Comparison of ENCODE assay signal across 8 cellular contexts in the genomic region with DNA sequence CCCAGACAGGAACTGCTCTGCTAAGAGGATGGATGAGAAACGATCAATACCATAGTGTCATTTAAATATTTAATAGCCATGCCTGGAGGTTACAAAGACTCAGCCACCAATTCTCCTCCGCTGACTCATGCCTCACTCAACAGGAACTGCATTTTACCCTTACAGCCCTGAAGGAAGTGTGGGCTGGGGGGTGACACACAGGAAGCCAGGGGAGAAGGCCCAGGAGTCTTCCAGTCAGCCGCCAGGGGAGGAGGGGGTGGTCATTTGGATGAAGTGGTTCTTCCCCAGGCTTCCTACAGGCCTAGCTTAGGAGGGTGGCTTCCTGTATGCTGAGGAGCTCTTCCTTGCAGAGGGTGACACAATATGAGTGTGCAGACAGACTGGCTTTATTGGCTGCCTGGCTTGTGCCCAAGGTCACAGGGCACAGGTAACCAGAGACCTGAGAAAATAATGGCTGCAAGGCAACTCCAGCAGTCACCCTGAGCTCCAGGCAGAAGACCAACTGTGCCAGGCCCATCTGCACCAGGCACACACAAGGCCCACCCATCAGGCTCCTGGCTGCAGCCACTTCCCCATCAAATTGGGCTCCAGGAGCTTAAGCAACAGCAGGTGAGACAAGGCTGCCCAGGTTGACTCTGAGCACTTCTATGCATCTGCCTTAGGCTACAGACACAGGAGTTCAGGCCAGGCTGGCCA. TPM values are rescaled to one million over a fixed set of nuclear protein-coding genes. Genes with fewer than 3 reads are reported as not detected.
DNase-seq lines count a peak whose midpoint lies in the region; ATAC-seq and TF ChIP-seq lines count a peak whose summit lies in the region.

No MANE protein-coding gene starts in this region.

- H2BK5ac ChIP-seq in trophoblast cell (ENCODE audit: low read depth, low read length, poor library complexity), result peak overlapping the region; percentile 85

- H3K27ac Mint-ChIP-seq in activated T-helper 17 cell treated with anti-CD3 and anti-CD28 coated beads, Interleukin-2, amount 50 U/mL, for 72 hours, result peak overlapping the region; percentile 92

- H3K9ac ChIP-seq in GM23248 (peak overlapping the region; percentile 71), trophoblast cell (ENCODE audit: low read length) (no peak overlapping the region)

- no peak for TF ChIP-seq POLR2A in Peyer's patch (IDR thresholded peaks at IDR 0.05)

- peaks cover 90% of the 10 kb centered on the region for H3F3A ChIP-seq in GM23248 (ENCODE audit: insufficient read depth)

- H2BK120ac ChIP-seq in trophoblast cell (ENCODE audit: insufficient read depth, low read length, poor library complexity), result peak overlapping the region; percentile 72

- H3K9me3 Mint-ChIP-seq in activated T-helper 17 cell treated with anti-CD3 and anti-CD28 coated beads, Interleukin-2, amount 50 U/mL, for 72 hours, result no peaks in the 10 kb centered on the region

- peak overlapping the region; percentile 98 for H3K27ac ChIP-seq in GM23248
- H3K27ac ChIP-seq in Peyer's patch, result peak overlapping the region; percentile 50 to 86 (median 78)
- peak overlapping the region; percentile 100 for H3K27ac ChIP-seq in trophoblast cell (ENCODE audit: low read depth, low read length)

- H4K8ac ChIP-seq in trophoblast cell (ENCODE audit: low read depth, low read length), result peak overlapping the region; percentile 59

- no peaks in the 10 kb centered on the region for H4K20me1 ChIP-seq in GM23248 (ENCODE audit: insufficient read depth)

- H3K36me3 Mint-ChIP-seq in activated T-helper 17 cell treated with anti-CD3 and anti-CD28 coated beads, Interleukin-2, amount 50 U/mL, for 72 hours (ENCODE audit: low read depth), result no peaks in the 10 kb centered on the region

- H3K36me3 ChIP-seq in GM23248 (ENCODE audit: low read depth) (no peaks in the 10 kb centered on the region), Peyer's patch (no peaks in the 10 kb centered on the region), trophoblast cell (ENCODE audit: control insufficient read depth in 1 of 2, insufficient read depth in 2 of 2, low read length in 2 of 2) (peaks cover 5 to 6% of the 10 kb centered on the region in 2 experiments)

- H3K14ac ChIP-seq in trophoblast cell (ENCODE audit: low read length), result peak overlapping the region; percentile 65

- H3K18ac ChIP-seq in trophoblast cell (ENCODE audit: low read length), result peak overlapping the region; percentile 58

- no peak overlapping the region for H4K12ac ChIP-seq in trophoblast cell (ENCODE audit: low read depth, low read length)

- DNase-seq in GM23248, result peak; percentile 97
- DNase-seq in Peyer's patch, result peak; percentile 28 to 79 (median 74)
- DNase-seq in fibroblast of the conjunctiva (ENCODE audit: low read depth), result peak; percentile 54
- DNase-seq in trophoblast cell, result peak; percentile 92 to 93
- peak; percentile 69 for DNase-seq in ureter (ENCODE audit: low spot score)
- DNase-seq in SKM-1 treated with dmso at 0.1 percent for 144 hours (lab: John Stamatoyannopoulos, UW; ENCODE audit: unreplicated experiment), result no peak

- peak overlapping the region; percentile 76 for H3K4me3 Mint-ChIP-seq in activated T-helper 17 cell treated with anti-CD3 and anti-CD28 coated beads, Interleukin-2, amount 50 U/mL, for 72 hours

- H3K79me2 ChIP-seq in GM23248 (ENCODE audit: insufficient read depth) (peaks cover 82% of the 10 kb centered on the region), trophoblast cell (ENCODE audit: control insufficient read depth, insufficient read depth, low read length, poor library complexity) (peaks cover 40% of the 10 kb centered on the region)

- H2AFZ ChIP-seq in GM23248, result no peak overlapping the region
- H2AFZ ChIP-seq in trophoblast cell (ENCODE audit: insufficient read depth, low read length, poor library complexity), result no peak overlapping the region

- WGBS in GM23248 (ENCODE audit: low coverage in 1 of 2, low lambda C conversion rate in 2 of 2, missing lambda C conversion rate in 2 of 2), 2 experiments, result 0% methylated on average over 3 of the region's 3 CpGs
- no CpG with 5 or more reads among the region's 3 CpGs for WGBS in trophoblast cell (ENCODE audit: extremely low coverage, insufficient coverage, insufficient read length)

- peak in 2 of 6 experiments; percentile 17 to 32 for TF ChIP-seq CTCF in Peyer's patch (IDR thresholded peaks at IDR 0.05)

- no peaks in the 10 kb centered on the region for H3K27me3 Mint-ChIP-seq in activated T-helper 17 cell treated with anti-CD3 and anti-CD28 coated beads, Interleukin-2, amount 50 U/mL, for 72 hours

- H3K9me3 ChIP-seq in GM23248 (ENCODE audit: low read depth) (no peaks in the 10 kb centered on the region), Peyer's patch (no peaks in the 10 kb centered on the region), trophoblast cell (ENCODE audit: insufficient read depth, low read depth, low read length) (no peaks in the 10 kb centered on the region)

- peak overlapping the region; percentile 59 for H3K4me3 ChIP-seq in GM23248
- H3K4me3 ChIP-seq in Peyer's patch, result no peak overlapping the region
- no peak overlapping the region for H3K4me3 ChIP-seq in trophoblast cell (ENCODE audit: low read depth, low read length)

- ATAC-seq in activated T-helper 17 cell treated with anti-CD3 and anti-CD28 coated beads, Interleukin-2, amount 50 U/mL, for 72 hours (replicated peaks), result peak; percentile 94
- no peak for ATAC-seq in HG02840 (IDR thresholded peaks at IDR 0.05; ENCODE audit: low FRiP score, unreplicated experiment)

- H3K4me2 ChIP-seq in GM23248 (ENCODE audit: unreplicated experiment) (peak overlapping the region; percentile 78), trophoblast cell (ENCODE audit: low read length) (peak overlapping the region; percentile 46)

- H3K4me1 ChIP-seq in GM23248 (ENCODE audit: insufficient read depth) (peaks cover 86% of the 10 kb centered on the region), Peyer's patch (peaks cover 23 to 100% (median 35%) of the 10 kb centered on the region in 4 donors), trophoblast cell (ENCODE audit: control insufficient read depth in 1 of 2, insufficient read depth in 2 of 2, low read length in 2 of 2) (peaks cover 76 to 79% of the 10 kb centered on the region in 2 experiments)

- H3K4ac ChIP-seq in trophoblast cell (ENCODE audit: low read depth, low read length), result peak overlapping the region; percentile 8

- peaks cover 55% of the 10 kb centered on the region for H3K79me1 ChIP-seq in trophoblast cell (ENCODE audit: low read length)

- in situ Hi-C loops in GM23248 (cut with MboI), result no loop called here

- no peaks in the 10 kb centered on the region for H3K27me3 ChIP-seq in GM23248 (replicated peaks; ENCODE audit: insufficient read depth)
- no peaks in the 10 kb centered on the region for H3K27me3 ChIP-seq in Peyer's patch
- H3K27me3 ChIP-seq in trophoblast cell (ENCODE audit: insufficient read depth, low read length), result no peaks in the 10 kb centered on the region

- peak overlapping the region; percentile 63 for H4K91ac ChIP-seq in trophoblast cell (ENCODE audit: low read depth, low read length)

- H3K9me2 ChIP-seq in GM23248 (ENCODE audit: insufficient read depth), result no peaks in the 10 kb centered on the region

- no peak overlapping the region for H3K23ac ChIP-seq in trophoblast cell (ENCODE audit: low read length)

- peak overlapping the region; percentile 50 for H2BK12ac ChIP-seq in trophoblast cell (ENCODE audit: low read length)

- H3K4me1 Mint-ChIP-seq in activated T-helper 17 cell treated with anti-CD3 and anti-CD28 coated beads, Interleukin-2, amount 50 U/mL, for 72 hours, result peaks cover 54% of the 10 kb centered on the region

- peak overlapping the region; percentile 55 for H2AK5ac ChIP-seq in trophoblast cell (ENCODE audit: low read length)

RNA-seq across cellular contexts. Expression of gene RPLP0, which starts 30.6 kb away (rescaled TPM):
- total RNA-seq in GM23248 (2014; rRNA removed; shearing (Covaris generic)), result 4,120 and 4,786 TPM in 2 replicates
- polyA plus RNA-seq in GM23248 (2016; fragmentation: Nextera tagmentation; extraction: Ambion mirVana), result 1,272 and 1,276 TPM in 2 replicates
- total RNA-seq in Peyer's patch (1,000 to 10,000 TPM; 1,101 to 2,555 (median 1,343) TPM), ureter (2,124 TPM)
- total RNA-seq in activated T-helper 17 cell treated with anti-CD3 and anti-CD28 coated beads, Interleukin-2, amount 50 U/mL, for 72 hours, result 1,000 to 10,000 TPM; 3,687 to 4,380 TPM
- 2,531 and 2,584 TPM in 2 replicates for polyA plus RNA-seq in trophoblast cell (2013)

RNA-seq across cellular contexts. Expression of gene PXN, which starts 34.1 kb away (rescaled TPM):
- total RNA-seq in GM23248 (2014; rRNA removed; shearing (Covaris generic)), result 63.7 and 87.2 TPM in 2 replicates
- polyA plus RNA-seq in GM23248 (2016; fragmentation: Nextera tagmentation; extraction: Ambion mirVana), result 134 and 135 TPM in 2 replicates
- total RNA-seq in Peyer's patch (100 to 1,000 TPM; 138 to 204 (median 177) TPM), ureter (166 TPM)
- 10 to 100 TPM; 44.8 to 65.5 TPM for total RNA-seq in activated T-helper 17 cell treated with anti-CD3 and anti-CD28 coated beads, Interleukin-2, amount 50 U/mL, for 72 hours
- 99.6 and 100 TPM in 2 replicates for polyA plus RNA-seq in trophoblast cell (2013)

RNA-seq across cellular contexts. Expression of gene GCN1, which starts 36.9 kb away (rescaled TPM):
- total RNA-seq in GM23248 (2014; rRNA removed; shearing (Covaris generic)), result 74.8 and 79.7 TPM in 2 replicates
- 24.2 and 24.5 TPM in 2 replicates for polyA plus RNA-seq in GM23248 (2016; fragmentation: Nextera tagmentation; extraction: Ambion mirVana)
- 100 to 1,000 TPM in 3 of 4 donors, 10 to 100 TPM in 1; 64.1 to 171 (median 126) TPM for total RNA-seq in Peyer's patch
- 100 to 1,000 TPM in 1 of 2 donors, 10 to 100 TPM in 1; 94.4 to 177 TPM for total RNA-seq in activated T-helper 17 cell treated with anti-CD3 and anti-CD28 coated beads, Interleukin-2, amount 50 U/mL, for 72 hours
- 41.3 and 42.4 TPM in 2 replicates for polyA plus RNA-seq in trophoblast cell (2013)
- 114 TPM for total RNA-seq in ureter
